ENCODE assay signal across 28 cellular contexts in genomic region chr2:23493849-23494248, GRCh38.
A peak's percentile ranks its signal among the peaks of the same experiment; 100 is the strongest.
DNase-seq lines count a peak whose midpoint lies in the region; ATAC-seq, FAIRE-seq and TF ChIP-seq lines count a peak whose summit lies in the region.
"Had no signal": no experiment of that assay in that cellular context is flagged by ENCODE, and none has a peak within 500 bp of the region (broad histone marks: within the 10 kb centered on the region; RNA-seq: fewer than 3 reads in every experiment).

No MANE protein-coding gene starts in this region.

- CTCF ChIA-PET in PC-3 (lab: Charles Lee) = no interaction called here

- H3K27ac ChIP-seq in PC-3 (ENCODE audit: low read length) (no peak overlapping the region), right cardiac atrium (ENCODE audit: low read length) (no peak overlapping the region)
- H3K27ac ChIP-seq: 22Rv1; A549; BLaER1 treated with 17β-estradiol and CSF1 and Interleukin-3, amounts not matched to agents 10 nM and 100 nM; C4-2B had no signal

- H3K36me3 Mint-ChIP-seq in brain (no peaks in the 10 kb centered on the region), neural crest cell (ENCODE audit: low read depth) (no peaks in the 10 kb centered on the region)
- H3K36me3 Mint-ChIP-seq: CD8-positive, alpha-beta T cell had no signal

- H3K4me3 ChIP-seq in PC-3 (ENCODE audit: low read length) (no peak overlapping the region), right cardiac atrium (ENCODE audit: low read length) (no peak overlapping the region)
- H3K4me3 ChIP-seq: A549; BLaER1 treated with 17β-estradiol and CSF1 and Interleukin-3, amounts not matched to agents 10 nM and 100 nM; GM12878 had no signal

- no peaks in the 10 kb centered on the region for H3F3A ChIP-seq in PC-3 (ENCODE audit: low read length, unreplicated experiment)

- POLR2A ChIA-PET in PC-3 (lab: Charles Lee; ENCODE audit: unreplicated experiment) = no interaction called here

- intact Hi-C loops in PC-3 (cut with micrococcal nuclease) = no loop called here
- intact Hi-C loops in right cardiac atrium (cut with DNase I) = no loop called here

- no peaks in the 10 kb centered on the region for H3K9me3 ChIP-seq in PC-3 (ENCODE audit: low read length)
- no peaks in the 10 kb centered on the region for H3K9me3 ChIP-seq in right cardiac atrium (ENCODE audit: control insufficient read depth, low read length)
- H3K9me3 ChIP-seq: A549; BLaER1 treated with 17β-estradiol and CSF1 and Interleukin-3, amounts not matched to agents 10 nM and 100 nM; Caco-2 had no signal

- H3K9me3 Mint-ChIP-seq in brain = peaks cover 0 to 2% (median 0%) of the 10 kb centered on the region in 5 experiments
- H3K9me3 Mint-ChIP-seq in neural crest cell = no peaks in the 10 kb centered on the region
- H3K9me3 Mint-ChIP-seq: CD4-positive, alpha-beta T cell; CD8-positive, alpha-beta T cell had no signal

- no peak overlapping the region for H2AFZ ChIP-seq in PC-3 (ENCODE audit: low read length)

- FAIRE-seq in D721Med (lab: Jason Lieb, UNC) = peak; percentile 93
- FAIRE-seq: A549, GM12878, GM12892, GM18507 had no signal

- TF ChIP-seq CTCF in D721Med (IDR thresholded peaks at IDR 0.05; ENCODE audit: insufficient read depth, missing control alignments) (no peak), brain (conservative IDR thresholded peaks at IDR 0.05) (no peak), neural crest cell (conservative IDR thresholded peaks at IDR 0.05) (no peak), PC-3 (conservative IDR thresholded peaks at IDR 0.05; ENCODE audit: low read depth, low read length) (no peak)

- H3K79me2 ChIP-seq in PC-3 (ENCODE audit: low read length) = no peaks in the 10 kb centered on the region

- no peaks in the 10 kb centered on the region for H3K9me2 ChIP-seq in PC-3 (replicated peaks; ENCODE audit: low read length)

- no peak overlapping the region for H3K9ac ChIP-seq in PC-3 (ENCODE audit: low read length)
- H3K9ac ChIP-seq: BLaER1 treated with 17β-estradiol and CSF1 and Interleukin-3, amounts not matched to agents 10 nM and 100 nM had no signal

- BruUV-seq in PC-3 (replicated peaks; lab: Mats Ljungman, UMichigan) = no TSS peak

- H4K20me1 ChIP-seq in PC-3 (ENCODE audit: low read length) = no peaks in the 10 kb centered on the region

- no peak overlapping the region for H3K4me2 ChIP-seq in PC-3 (ENCODE audit: low read length)
- H3K4me2 ChIP-seq: A549; BLaER1 treated with 17β-estradiol and CSF1 and Interleukin-3, amounts not matched to agents 10 nM and 100 nM had no signal

- DNase-seq in D721Med (ENCODE audit: insufficient read length, low spot score) = no peak
- no peak for DNase-seq in neural crest cell (ENCODE audit: low read depth, low spot score)
- no peak for DNase-seq in NCI-H2196 treated with DMSO at 0.1 percent for 48 hours (lab: John Stamatoyannopoulos, UW; ENCODE audit: unreplicated experiment)
- DNase-seq in PC-3 = no peak
- DNase-seq in UCSD-AML1 (lab: John Stamatoyannopoulos, UW; ENCODE audit: unreplicated experiment) = no peak
- DNase-seq in right cardiac atrium = no peak
- DNase-seq: AML-193; Caco-2; Calu3; CD4-positive, alpha-beta T cell; CD8-positive, alpha-beta T cell; DMS 273 treated with DMSO at 0.1 percent for 48 hours; DMS153; DMS53; DMS79; DND-41; EL; GDM1 had no signal

- H3K36me3 ChIP-seq in PC-3 (ENCODE audit: low read depth, low read length) = no peaks in the 10 kb centered on the region
- H3K36me3 ChIP-seq: BLaER1 treated with 17β-estradiol and CSF1 and Interleukin-3, amounts not matched to agents 10 nM and 100 nM had no signal

- H3K4me1 Mint-ChIP-seq in brain (peaks cover 87% of the 10 kb centered on the region), neural crest cell (peaks cover 48% of the 10 kb centered on the region)

- H3K27me3 Mint-ChIP-seq in brain = peaks cover 2% of the 10 kb centered on the region
- H3K27me3 Mint-ChIP-seq in neural crest cell (ENCODE audit: low read depth) = no peaks in the 10 kb centered on the region

- WGBS in right cardiac atrium = 88% methylated on average over 4 of the region's 4 CpGs

- ATAC-seq in SK-N-SH treated with all-trans-retinoic acid at 6 μM for 48 hours = no peak; the same call in 2 of the 3 replicates
- ATAC-seq in PC-3 = no peak
- no peak for ATAC-seq in right cardiac atrium
- ATAC-seq: A549; CD8-positive, alpha-beta T cell; GM12878 had no signal

- H3K4me1 ChIP-seq in PC-3 (ENCODE audit: insufficient read depth, low read length) (no peaks in the 10 kb centered on the region), right cardiac atrium (ENCODE audit: control insufficient read depth, insufficient read depth, low read length) (no peaks in the 10 kb centered on the region)
- H3K4me1 ChIP-seq: A549, Caco-2 had no signal

- H3K27me3 ChIP-seq in PC-3 (ENCODE audit: low read length) = no peaks in the 10 kb centered on the region
- no peaks in the 10 kb centered on the region for H3K27me3 ChIP-seq in right cardiac atrium (ENCODE audit: control insufficient read depth, insufficient read depth)

- no peak overlapping the region for H3K4me3 Mint-ChIP-seq in brain
- H3K4me3 Mint-ChIP-seq in neural crest cell = no peak overlapping the region
- H3K4me3 Mint-ChIP-seq: B cell; CD4-positive, alpha-beta T cell; CD8-positive, alpha-beta T cell had no signal

- peak overlapping the region; percentile 36 to 80 (median 59) for H3K27ac Mint-ChIP-seq in brain
- H3K27ac Mint-ChIP-seq in neural crest cell (ENCODE audit: unreplicated experiment) = peak overlapping the region; percentile 39
- H3K27ac Mint-ChIP-seq: B cell; CD4-positive, alpha-beta T cell; CD8-positive, alpha-beta T cell had no signal

TF ChIP-seq in SK-N-SH treated with all-trans-retinoic acid at 6 μM for 48 hours, 23 proteins besides CTCF, POLR2A, EP300 and RAD21:
- TF ChIP-seq TCF4 (CRISPR knock-in tag; IDR thresholded peaks at IDR 0.05; ENCODE audit: borderline replicate concordance) (peak; percentile 74), ISL1 (CRISPR knock-in tag; IDR thresholded peaks at IDR 0.05) (peak; percentile 66), ZNF565 (CRISPR knock-in tag; conservative IDR thresholded peaks at IDR 0.05; ENCODE audit: low read depth) (no peak)
